In the genomic region with DNA sequence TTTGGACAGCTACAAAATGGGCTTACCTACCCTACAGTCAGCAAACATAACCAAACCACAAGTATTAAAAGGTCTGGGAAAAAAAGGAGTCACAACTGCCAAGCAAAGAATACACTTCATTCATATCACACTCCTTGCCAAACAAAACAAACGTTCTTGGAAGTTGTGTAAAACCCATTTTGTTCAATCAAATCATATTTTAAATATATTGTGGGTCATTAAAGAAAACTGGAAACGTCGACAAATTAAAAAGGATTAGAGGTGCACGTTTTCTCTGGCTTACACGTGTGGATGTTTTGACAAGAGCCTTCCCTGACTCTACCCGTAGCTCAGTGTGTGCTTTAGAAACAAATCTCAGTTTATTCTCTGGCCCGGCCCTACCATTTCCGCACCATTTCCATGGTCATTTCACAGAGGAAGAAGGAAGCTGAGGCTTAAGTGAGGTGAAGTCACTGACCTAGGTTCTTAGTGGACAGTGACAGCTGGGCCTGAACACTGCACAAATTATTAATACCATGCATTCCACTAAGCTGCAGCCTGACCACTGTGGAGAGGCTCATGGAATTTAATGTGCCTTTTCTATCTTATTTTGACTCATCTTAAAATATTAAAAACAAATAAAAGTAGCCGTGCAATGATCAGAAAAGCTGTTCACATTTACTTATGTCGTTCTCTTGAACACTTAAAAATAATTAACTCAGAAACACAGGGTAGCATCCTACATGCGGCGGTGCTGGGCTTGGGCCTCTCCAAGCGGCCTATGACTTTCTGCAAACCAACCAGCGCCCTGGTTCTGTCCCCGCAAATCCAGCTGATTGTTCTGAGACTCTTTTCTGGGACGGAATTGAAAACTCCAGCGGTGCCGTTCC, we compare ENCODE assay signal across 8 cellular contexts. TPM values are rescaled to one million over a fixed set of nuclear protein-coding genes. Genes with fewer than 3 reads are reported as not detected.
DNase-seq lines count a peak whose midpoint lies in the region; ATAC-seq, FAIRE-seq and TF ChIP-seq lines count a peak whose summit lies in the region.

No MANE protein-coding gene starts in this region.

- peaks cover 16 to 34% (median 33%) of the 10 kb centered on the region in 3 donors for H3K4me1 Mint-ChIP-seq in naive B cell

- no peaks in the 10 kb centered on the region for H3K27me3 Mint-ChIP-seq in naive B cell

- BruUV-seq in endothelial cell of umbilical vein (replicated peaks; lab: Mats Ljungman, UMichigan) = no TSS peak

- peak overlapping the region; percentile 74 to 93 (median 89) for H3K4me3 Mint-ChIP-seq in naive B cell

- TF ChIP-seq POLR2A in endothelial cell of umbilical vein (IDR thresholded peaks at IDR 0.05; ENCODE audit: low read depth, low read length) = no peak

- no peak for TF ChIP-seq CTCF in endothelial cell of umbilical vein (IDR thresholded peaks at IDR 0.05; ENCODE audit: extremely low read depth in 1 of 2, insufficient read depth in 1 of 2, low read depth in 1 of 2, low read length in 2 of 2)

- no peaks in the 10 kb centered on the region for H3K9me2 ChIP-seq in GM23248 (ENCODE audit: insufficient read depth)

- H3K9ac ChIP-seq in GM23248 (peak overlapping the region; percentile 85), endothelial cell of umbilical vein (replicated peaks; ENCODE audit: extremely low read depth, insufficient read depth, low read length) (peak overlapping the region; percentile 82)

- intact Hi-C loops in endothelial cell of umbilical vein (cut with micrococcal nuclease) = loop anchor here (5.0 kb wide), 1 partner anchor 111 kb away; a partner anchor contains a TSS

- peak overlapping the region; percentile 79 for H3K4me3 ChIP-seq in GM23248
- peak overlapping the region; percentile 76 to 92 (median 82) for H3K4me3 ChIP-seq in endothelial cell of umbilical vein (replicated peaks in 1 of 3; ENCODE audit: insufficient read depth in 1 of 3, low read depth in 1 of 3, low read length in 3 of 3)

- no peaks in the 10 kb centered on the region for H3K36me3 Mint-ChIP-seq in naive B cell

- peak; percentile 70 for DNase-seq in GM23248
- peak; percentile 65 for DNase-seq in RCC 7860 (ENCODE audit: low spot score)
- peak; percentile 75 for DNase-seq in endothelial cell of umbilical vein (ENCODE audit: low read depth, low spot score)
- no peak for DNase-seq in naive B cell
- DNase-seq in NCI-H526 treated with DMSO at 0.1 percent for 48 hours (lab: John Stamatoyannopoulos, UW) = no peak

- dilution Hi-C loops in endothelial cell of umbilical vein (cut with MboI; ENCODE audit: extremely low pct_ligation_motif_present, low sequenced_read_pairs) = no loop called here

- 1 to 2% methylated on average over 18 of the region's 18 CpGs for WGBS in GM23248 (ENCODE audit: low coverage in 1 of 2, low lambda C conversion rate in 2 of 2, missing lambda C conversion rate in 2 of 2), 2 experiments

- H3K4me1 ChIP-seq in GM23248 (ENCODE audit: insufficient read depth) (peaks cover 12% of the 10 kb centered on the region), endothelial cell of umbilical vein (ENCODE audit: control insufficient read depth, extremely low read depth, insufficient read depth, low read length) (peaks cover 22% of the 10 kb centered on the region)

- peak overlapping the region; percentile 86 for H3K4me2 ChIP-seq in GM23248 (ENCODE audit: unreplicated experiment)
- peak overlapping the region; percentile 92 for H3K4me2 ChIP-seq in endothelial cell of umbilical vein (ENCODE audit: insufficient read depth, low read length)

- H3K27ac Mint-ChIP-seq in naive B cell = peak overlapping the region; percentile 32 to 95 (median 69)

- H3K9me3 Mint-ChIP-seq in naive B cell = no peaks in the 10 kb centered on the region

- H4K20me1 ChIP-seq in GM23248 (ENCODE audit: insufficient read depth) = no peaks in the 10 kb centered on the region
- H4K20me1 ChIP-seq in endothelial cell of umbilical vein (replicated peaks; ENCODE audit: control insufficient read depth, extremely low read depth, insufficient read depth, low read length) = no peaks in the 10 kb centered on the region

- CTCF ChIA-PET in endothelial cell of umbilical vein (lab: Charles Lee) = interaction anchor here (0.9 to 1.5 kb wide), 4 partner anchors 10 to 959 kb away, joined by 3 to 6 read pairs (median 5); no protein-coding TSS in a partner anchor

- H3K27me3 ChIP-seq in GM23248 (replicated peaks; ENCODE audit: insufficient read depth) (no peaks in the 10 kb centered on the region), endothelial cell of umbilical vein (ENCODE audit: control insufficient read depth in 2 of 2, insufficient read depth in 2 of 2, low read length in 2 of 2) (no peaks in the 10 kb centered on the region)

- POLR2A ChIA-PET in endothelial cell of umbilical vein (lab: Charles Lee) = no interaction called here

- ATAC-seq in naive B cell (ENCODE audit: low read depth in 2 of 2) (no peak), HG03175 (IDR thresholded peaks at IDR 0.05; ENCODE audit: unreplicated experiment) (no peak), HG03280 (IDR thresholded peaks at IDR 0.05; ENCODE audit: unreplicated experiment) (no peak), GM19452 (IDR thresholded peaks at IDR 0.05; ENCODE audit: unreplicated experiment) (no peak)

- H2AFZ ChIP-seq in GM23248 = peak overlapping the region; percentile 86
- peak overlapping the region; percentile 93 for H2AFZ ChIP-seq in endothelial cell of umbilical vein (ENCODE audit: low read depth, low read length)

- FAIRE-seq in RCC 7860 (lab: Jason Lieb, UNC) (peak; percentile 64), endothelial cell of umbilical vein (lab: Jason Lieb, UNC) (peak; percentile 89)

- H3F3A ChIP-seq in GM23248 (ENCODE audit: insufficient read depth) = peaks cover 23% of the 10 kb centered on the region

- no peaks in the 10 kb centered on the region for H3K9me3 ChIP-seq in GM23248 (ENCODE audit: low read depth)
- H3K9me3 ChIP-seq in endothelial cell of umbilical vein (replicated peaks; ENCODE audit: control insufficient read depth, insufficient read depth, low read length) = no peaks in the 10 kb centered on the region

- in situ Hi-C loops in GM23248 (cut with MboI) = no loop called here

- H3K36me3 ChIP-seq in GM23248 (ENCODE audit: low read depth) = no peaks in the 10 kb centered on the region
- no peaks in the 10 kb centered on the region for H3K36me3 ChIP-seq in endothelial cell of umbilical vein (ENCODE audit: control insufficient read depth in 2 of 2, extremely low read depth in 1 of 2, insufficient read depth in 2 of 2, low read length in 2 of 2)

- no peaks in the 10 kb centered on the region for H3K9me1 ChIP-seq in endothelial cell of umbilical vein (replicated peaks; ENCODE audit: control insufficient read depth, extremely low read depth, insufficient read depth, low read length)

- H3K79me2 ChIP-seq in GM23248 (ENCODE audit: insufficient read depth) (peaks cover 13% of the 10 kb centered on the region), endothelial cell of umbilical vein (ENCODE audit: control insufficient read depth, insufficient read depth, low read length) (peaks cover 3% of the 10 kb centered on the region)

- H3K27ac ChIP-seq in GM23248 (peak overlapping the region; percentile 29), endothelial cell of umbilical vein (ENCODE audit: insufficient read depth, low read depth, low read length) (peak overlapping the region; percentile 50)

TF ChIP-seq in endothelial cell of umbilical vein, 7 proteins besides CTCF, POLR2A, EP300 and RAD21:
- TF ChIP-seq EZH2 (IDR thresholded peaks at IDR 0.05; ENCODE audit: borderline replicate concordance, low read depth, low read length, severe bottlenecking) = no peak
- TF ChIP-seq MYC (IDR thresholded peaks at IDR 0.05; ENCODE audit: low read depth, low read length) = no peak
- no peak for TF ChIP-seq POLR2AphosphoS5 (IDR thresholded peaks at IDR 0.05; ENCODE audit: insufficient read depth, low read depth, low read length)
- TF ChIP-seq FOS (IDR thresholded peaks at IDR 0.05; ENCODE audit: borderline replicate concordance, insufficient read depth, low read length) = no peak
- TF ChIP-seq, protein P1, sequence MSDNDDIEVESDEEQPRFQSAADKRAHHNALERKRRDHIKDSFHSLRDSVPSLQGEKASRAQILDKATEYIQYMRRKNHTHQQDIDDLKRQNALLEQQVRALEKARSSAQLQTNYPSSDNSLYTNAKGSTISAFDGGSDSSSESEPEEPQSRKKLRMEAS (IDR thresholded peaks at IDR 0.05; ENCODE audit: insufficient read depth, insufficient read length) = no peak
- TF ChIP-seq GATA2 (IDR thresholded peaks at IDR 0.05; ENCODE audit: insufficient read depth, insufficient read length, low read depth, low read length) = no peak
- no peak for TF ChIP-seq JUN (IDR thresholded peaks at IDR 0.05; ENCODE audit: borderline replicate concordance, insufficient read depth, insufficient read length, low read depth)

RNA-seq across cellular contexts. Expression of a gene that starts 1.0 kb away (rescaled TPM):
- total RNA-seq in GM23248 (2014; rRNA removed; shearing (Covaris generic)) = 6.6 and 14.8 TPM in 2 replicates
- polyA plus RNA-seq in GM23248 (2016; fragmentation: Nextera tagmentation; extraction: Ambion mirVana) = 7.2 and 8.1 TPM in 2 replicates
- 21.3 and 25.3 TPM in 2 replicates for total RNA-seq in endothelial cell of umbilical vein
- 1.4 and 1.5 TPM in 2 replicates for polyA plus RNA-seq in endothelial cell of umbilical vein
- polyA plus RNA-seq in endothelial cell of umbilical vein (2011; cell fraction: cytosol; rRNA removed) = 5.6 and 10.3 TPM in 2 replicates
- polyA plus RNA-seq in endothelial cell of umbilical vein (2011; cell fraction: nucleus; rRNA removed) = 8.6 and 9.7 TPM in 2 replicates
- polyA plus RNA-seq in endothelial cell of umbilical vein (2012) = 8.9 and 9.4 TPM in 2 replicates
- polyA minus RNA-seq in endothelial cell of umbilical vein = 6.4 and 10.6 TPM in 2 replicates
- polyA minus RNA-seq in endothelial cell of umbilical vein (2011; cell fraction: cytosol; rRNA and poly(A)+ RNA removed) = 0.51 TPM
- polyA minus RNA-seq in endothelial cell of umbilical vein (2011; cell fraction: nucleus; rRNA and poly(A)+ RNA removed) = 25.7 and 31.2 TPM in 2 replicates
- polyA plus RNA-seq in naive B cell (ENCODE audit: low read depth in 6 of 6) = 1 to 10 TPM; 1.1 to 2.5 (median 1.6) TPM

RNA-seq across cellular contexts. Expression of a gene that starts 38.2 kb away (rescaled TPM):
- not detected in 2 replicates for total RNA-seq in GM23248 (2014; rRNA removed; shearing (Covaris generic))
- polyA plus RNA-seq in GM23248 (2016; fragmentation: Nextera tagmentation; extraction: Ambion mirVana) (not detected in 2 replicates), endothelial cell of umbilical vein (not detected in 2 replicates), naive B cell (ENCODE audit: low read depth in 6 of 6) (not detected)
- total RNA-seq in endothelial cell of umbilical vein = not detected in 2 replicates
- polyA plus RNA-seq in endothelial cell of umbilical vein (2011; cell fraction: cytosol; rRNA removed) = not detected in 2 replicates
- polyA plus RNA-seq in endothelial cell of umbilical vein (2011; cell fraction: nucleus; rRNA removed) = 0.15 TPM in 1 of 2 replicates, not detected in the other
- 0.46 TPM in 1 of 2 replicates, not detected in the other for polyA plus RNA-seq in endothelial cell of umbilical vein (2012)
- polyA minus RNA-seq in endothelial cell of umbilical vein = 0.27 TPM in 1 of 2 replicates, not detected in the other
- not detected for polyA minus RNA-seq in endothelial cell of umbilical vein (2011; cell fraction: cytosol; rRNA and poly(A)+ RNA removed)
- not detected in 2 replicates for polyA minus RNA-seq in endothelial cell of umbilical vein (2011; cell fraction: nucleus; rRNA and poly(A)+ RNA removed)

Comparison
In these comparisons a context has a peak if more than half of its experiments do, and no peak if none do; other contexts are left out.
1. DNase-seq: peak in GM23248 (single experiment), RCC 7860 (single experiment) and endothelial cell of umbilical vein (single experiment); none in naive B cell (single experiment) and NCI-H526 treated with DMSO at 0.1 percent for 48 hours (single experiment).